Comparison of ENCODE assay signal across 7 cellular contexts in the genomic region with DNA sequence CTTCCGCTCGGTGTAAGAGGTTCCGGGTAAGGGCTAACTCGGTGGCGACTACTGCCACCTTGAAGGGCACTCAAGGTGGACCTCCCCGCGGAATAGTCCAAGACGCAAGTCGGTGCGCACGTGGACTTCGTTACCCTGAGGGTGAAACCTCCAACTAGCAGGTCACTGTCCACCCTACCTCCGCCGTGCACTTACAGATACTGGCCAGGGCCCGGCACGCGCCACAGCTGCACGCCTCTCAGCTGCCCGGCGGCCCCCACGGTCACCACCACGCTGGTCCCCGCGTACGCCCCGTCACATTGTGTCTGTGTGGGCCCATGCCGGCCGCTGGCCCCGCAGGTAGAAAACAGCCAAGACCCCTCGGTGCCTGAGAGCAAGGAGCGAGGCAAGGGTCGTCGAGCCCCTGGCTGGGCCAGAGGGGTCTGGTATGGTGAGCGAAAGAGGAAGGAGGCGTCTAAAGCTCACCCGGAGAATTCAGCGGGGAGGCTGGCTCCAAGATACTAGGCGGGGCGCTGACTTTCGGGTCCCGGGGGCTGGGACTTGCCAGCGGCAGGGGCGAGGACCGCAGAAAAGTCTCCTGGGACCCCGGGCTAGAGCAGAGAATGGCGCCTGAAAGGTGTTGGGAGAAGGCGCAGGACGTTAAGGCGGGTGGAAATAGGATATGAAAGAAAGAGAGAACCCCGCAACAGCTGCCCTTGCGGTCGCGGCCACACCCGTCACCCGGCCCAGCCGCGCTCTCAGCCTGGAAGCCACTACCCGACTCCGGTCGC. TPM values are rescaled to one million over a fixed set of nuclear protein-coding genes. Genes with fewer than 3 reads are reported as not detected.
A peak's percentile ranks its signal among the peaks of the same experiment; 100 is the strongest.
DNase-seq lines count a peak whose midpoint lies in the region; TF ChIP-seq lines count a peak whose summit lies in the region.

No MANE protein-coding gene starts in this region.

- WGBS in trophoblast cell (ENCODE audit: extremely low coverage, insufficient coverage, insufficient read length): no CpG with 5 or more reads among the region's 60 CpGs
- WGBS in tibial nerve, 2 donors: 3% methylated on average over 39 to 54 of the region's 60 CpGs

- peak; percentile 79 for DNase-seq in H7
- no peak for DNase-seq in fibroblast of pulmonary artery (ENCODE audit: low read depth)
- DNase-seq in trophoblast cell: peak in 1 of 2 donors; percentile 32
- DNase-seq in tibial nerve (ENCODE audit: low spot score in 2 of 2): no peak
- DNase-seq in DMS153 (lab: John Stamatoyannopoulos, UW): no peak
- no peak for DNase-seq in stimulated activated CD4-positive, alpha-beta T cell treated with anti-CD3 and anti-CD28 coated beads, Interleukin-1b, Interleukin-23, amount 100 ng/mL, for 48 hours

- no peak overlapping the region for H3K18ac ChIP-seq in trophoblast cell (ENCODE audit: low read length)

- peak overlapping the region; percentile 38; the same call in 1 of the 2 replicates for H3K4me3 ChIP-seq in H7 (ENCODE audit: insufficient read depth, low read depth, low read length)
- H3K4me3 ChIP-seq in fibroblast of pulmonary artery (replicated peaks; ENCODE audit: low read depth, low read length): peak overlapping the region; percentile 25
- peak overlapping the region; percentile 11 for H3K4me3 ChIP-seq in trophoblast cell (ENCODE audit: low read depth, low read length)
- H3K4me3 ChIP-seq in tibial nerve: peak overlapping the region in 2 of 4 donors; percentile 32 to 42

- H2AK5ac ChIP-seq in trophoblast cell (ENCODE audit: low read length): no peak overlapping the region

- H3K36me3 Mint-ChIP-seq in T-helper 1 cell treated with Interleukin-12 subunit alpha and Interleukin-12 subunit beta and Interleukin-4 antibody, amounts not matched to agents 30 μg/mL and 1 μg/mL, for 36 hours (ENCODE audit: low read depth): peaks cover 14% of the 10 kb centered on the region

- no peaks in the 10 kb centered on the region for H3K9me3 Mint-ChIP-seq in T-helper 1 cell treated with Interleukin-12 subunit alpha and Interleukin-12 subunit beta and Interleukin-4 antibody, amounts not matched to agents 30 μg/mL and 1 μg/mL, for 36 hours

- peaks cover 17% of the 10 kb centered on the region for H3K4me1 Mint-ChIP-seq in T-helper 1 cell treated with Interleukin-12 subunit alpha and Interleukin-12 subunit beta and Interleukin-4 antibody, amounts not matched to agents 30 μg/mL and 1 μg/mL, for 36 hours (ENCODE audit: low read depth)

- no peak overlapping the region for H3K27ac Mint-ChIP-seq in T-helper 1 cell treated with Interleukin-12 subunit alpha and Interleukin-12 subunit beta and Interleukin-4 antibody, amounts not matched to agents 30 μg/mL and 1 μg/mL, for 36 hours

- H3K4me3 Mint-ChIP-seq in T-helper 1 cell treated with Interleukin-12 subunit alpha and Interleukin-12 subunit beta and Interleukin-4 antibody, amounts not matched to agents 30 μg/mL and 1 μg/mL, for 36 hours: peak overlapping the region; percentile 61

- H2BK12ac ChIP-seq in trophoblast cell (ENCODE audit: low read length): no peak overlapping the region

- no peak overlapping the region for H4K12ac ChIP-seq in trophoblast cell (ENCODE audit: low read depth, low read length)

- TF ChIP-seq POLR2A in tibial nerve (IDR thresholded peaks at IDR 0.05): no peak

- H3K27me3 ChIP-seq in H7 (ENCODE audit: control insufficient read depth, insufficient read depth, low read length) (peaks cover 54% of the 10 kb centered on the region), trophoblast cell (ENCODE audit: insufficient read depth, low read length) (peaks cover 39% of the 10 kb centered on the region), tibial nerve (peaks cover 0 to 52% of the 10 kb centered on the region in 2 donors)

- H3K4me2 ChIP-seq in trophoblast cell (ENCODE audit: low read length): peak overlapping the region; percentile 65

- peaks cover 2% of the 10 kb centered on the region for H3K9me3 ChIP-seq in trophoblast cell (ENCODE audit: insufficient read depth, low read depth, low read length)
- no peaks in the 10 kb centered on the region for H3K9me3 ChIP-seq in tibial nerve

- H3K4me1 ChIP-seq in trophoblast cell (ENCODE audit: control insufficient read depth in 1 of 2, insufficient read depth in 2 of 2, low read length in 2 of 2) (peaks cover 13 to 25% of the 10 kb centered on the region in 2 experiments), tibial nerve (peaks cover 0 to 30% (median 26%) of the 10 kb centered on the region in 4 donors)

- H2BK120ac ChIP-seq in trophoblast cell (ENCODE audit: insufficient read depth, low read length, poor library complexity): no peak overlapping the region

- no peak overlapping the region for H4K91ac ChIP-seq in trophoblast cell (ENCODE audit: low read depth, low read length)

- H2BK5ac ChIP-seq in trophoblast cell (ENCODE audit: low read depth, low read length, poor library complexity): no peak overlapping the region

- H3K79me1 ChIP-seq in trophoblast cell (ENCODE audit: low read length): no peaks in the 10 kb centered on the region

- H2AFZ ChIP-seq in trophoblast cell (ENCODE audit: insufficient read depth, low read length, poor library complexity): no peak overlapping the region

- H3K36me3 ChIP-seq in H7 (replicated peaks; ENCODE audit: control insufficient read depth, insufficient read depth, low read length): peaks cover 5% of the 10 kb centered on the region
- peaks cover 1 to 6% of the 10 kb centered on the region in 2 experiments for H3K36me3 ChIP-seq in trophoblast cell (ENCODE audit: control insufficient read depth in 1 of 2, insufficient read depth in 2 of 2, low read length in 2 of 2)
- H3K36me3 ChIP-seq in tibial nerve: peaks cover 0 to 29% (median 0%) of the 10 kb centered on the region in 3 donors

- TF ChIP-seq EP300 in tibial nerve (IDR thresholded peaks at IDR 0.05): no peak

- no peak overlapping the region for H3K23ac ChIP-seq in trophoblast cell (ENCODE audit: low read length)

- no peak overlapping the region for H3K27ac ChIP-seq in trophoblast cell (ENCODE audit: low read depth, low read length)
- no peak overlapping the region for H3K27ac ChIP-seq in tibial nerve

- no peaks in the 10 kb centered on the region for H3K79me2 ChIP-seq in trophoblast cell (ENCODE audit: control insufficient read depth, insufficient read depth, low read length, poor library complexity)

- no peak overlapping the region for H3K9ac ChIP-seq in trophoblast cell (ENCODE audit: low read length)

- H3K27me3 Mint-ChIP-seq in T-helper 1 cell treated with Interleukin-12 subunit alpha and Interleukin-12 subunit beta and Interleukin-4 antibody, amounts not matched to agents 30 μg/mL and 1 μg/mL, for 36 hours (ENCODE audit: low read depth): peaks cover 48% of the 10 kb centered on the region

- TF ChIP-seq CTCF in fibroblast of pulmonary artery (IDR thresholded peaks at IDR 0.05; ENCODE audit: low read length, missing control alignments) (no peak), tibial nerve (IDR thresholded peaks at IDR 0.05) (no peak)

- no peak overlapping the region for H3K4ac ChIP-seq in trophoblast cell (ENCODE audit: low read depth, low read length)

- H3K14ac ChIP-seq in trophoblast cell (ENCODE audit: low read length): no peak overlapping the region

- H4K8ac ChIP-seq in trophoblast cell (ENCODE audit: low read depth, low read length): no peak overlapping the region

RNA-seq across cellular contexts. Expression of a gene that starts 0.9 kb away (rescaled TPM):
- total RNA-seq in H7 (2014; rRNA removed; shearing (Covaris generic)): 0.07 and 0.15 TPM in 2 replicates
- 0.39 and 0.47 TPM in 2 replicates for polyA plus RNA-seq in trophoblast cell (2013)
- total RNA-seq in tibial nerve: under 1 TPM in 2 of 4 donors, not detected in 2; 0.39 to 0.90 TPM

RNA-seq across cellular contexts. Expression of a gene that starts 19.0 kb away (rescaled TPM):
- 0.07 and 0.52 TPM in 2 replicates for total RNA-seq in H7 (2014; rRNA removed; shearing (Covaris generic))
- 0.57 and 0.81 TPM in 2 replicates for polyA plus RNA-seq in trophoblast cell (2013)
- not detected for total RNA-seq in tibial nerve

RNA-seq across cellular contexts. Expression of a gene that starts 31.4 kb away (rescaled TPM):
- total RNA-seq in H7 (2014; rRNA removed; shearing (Covaris generic)): 65.5 and 77.7 TPM in 2 replicates
- 27.4 and 28.9 TPM in 2 replicates for polyA plus RNA-seq in trophoblast cell (2013)
- total RNA-seq in tibial nerve: 10 to 100 TPM; 16.4 to 47.7 (median 31.8) TPM

RNA-seq across cellular contexts. Expression of a gene that starts 46.3 kb away (rescaled TPM):
- total RNA-seq in H7 (2014; rRNA removed; shearing (Covaris generic)): 65.8 and 72.6 TPM in 2 replicates
- 174 and 187 TPM in 2 replicates for polyA plus RNA-seq in trophoblast cell (2013)
- total RNA-seq in tibial nerve: 10 to 100 TPM; 21.0 to 28.5 (median 23.9) TPM
